ENCODE assay signal across 8 cellular contexts in genomic region chr13:48579167-48579918, GRCh38. TPM values are rescaled to one million over a fixed set of nuclear protein-coding genes. Genes with fewer than 3 reads are reported as not detected.
A peak's percentile ranks its signal among the peaks of the same experiment; 100 is the strongest.
DNase-seq lines count a peak whose midpoint lies in the region; ATAC-seq and TF ChIP-seq lines count a peak whose summit lies in the region.

No MANE protein-coding gene starts in this region.

- ATAC-seq in GM19468 (IDR thresholded peaks at IDR 0.05; ENCODE audit: extremely low read depth, unreplicated experiment): peak; percentile 36
- peak; percentile 79 for ATAC-seq in HG03460 (IDR thresholded peaks at IDR 0.05; ENCODE audit: unreplicated experiment)

- H3K27me3 ChIP-seq in spleen (replicated peaks in 1 of 7): peaks cover 0 to 49% (median 0%) of the 10 kb centered on the region in 7 donors

- H3K4me1 ChIP-seq in spleen: peaks cover 11 to 60% (median 31%) of the 10 kb centered on the region in 6 donors

- H3K4me3 ChIP-seq in spleen (peak overlapping the region in 1 of 8 donors; percentile 44), foreskin fibroblast (ENCODE audit: low read depth in 1 of 2, low read length in 2 of 2) (no peak overlapping the region)

- peak; percentile 27 for DNase-seq in DMS153 treated with DMSO at 0.1 percent for 48 hours (lab: John Stamatoyannopoulos, UW; ENCODE audit: unreplicated experiment)
- DNase-seq in caudate nucleus (lab: John Stamatoyannopoulos, UW): no peak
- DNase-seq in spleen: no peak
- no peak for DNase-seq in stimulated activated CD4-positive, alpha-beta T cell treated with anti-CD3 and anti-CD28 coated beads, Interleukin-15, amount 100 ng/mL, for 24 hours
- DNase-seq in SHP77 (lab: John Stamatoyannopoulos, UW): no peak
- no peak for DNase-seq in foreskin fibroblast

- WGBS in spleen, 5 donors: 42 to 56% (median 55%) methylated on average over 7 of the region's 7 CpGs

- no peaks in the 10 kb centered on the region for H3K36me3 ChIP-seq in spleen

- H3K9me3 ChIP-seq in spleen: no peaks in the 10 kb centered on the region

- TF ChIP-seq CTCF in spleen (IDR thresholded peaks at IDR 0.05 in 8 of 11, conservative IDR thresholded peaks at IDR 0.05 in 3 of 11) (peak in 1 of 11 experiments; percentile 10), foreskin fibroblast (IDR thresholded peaks at IDR 0.05; ENCODE audit: low read depth, low read length) (no peak)

- intact Hi-C loops in spleen (cut with DNase I; ENCODE audit: low total_unique reads): loop anchor here (10.0 kb wide), 1 partner anchor 455 kb away; no protein-coding TSS in a partner anchor

- H3K27ac ChIP-seq in caudate nucleus (ENCODE audit: low read depth, low read length) (peak overlapping the region; percentile 55), spleen (peak overlapping the region in 7 of 8 donors; percentile 48 to 86 (median 76))

- TF ChIP-seq POLR2A in spleen (IDR thresholded peaks at IDR 0.05): no peak

RNA-seq across cellular contexts. Expression of gene RCBTB2, which starts 46.5 kb away (rescaled TPM):
- total RNA-seq in spleen: 10 to 100 TPM; 14.4 to 19.6 (median 15.9) TPM
- polyA plus RNA-seq in spleen: 10 to 100 TPM in 2 of 3 donors, 1 to 10 TPM in 1; 6.7 to 14.1 (median 12.5) TPM
